ENCODE assay signal across 1 cellular context in genomic region chr15:74422723-74423442, GRCh38.
TF ChIP-seq lines count a peak whose summit lies in the region.

No MANE protein-coding gene starts in this region.

TF ChIP-seq in GM23338, 12 proteins besides CTCF, POLR2A, EP300 and RAD21 (continued from another document):
- TF ChIP-seq ZNF462 (CRISPR knock-in tag; IDR thresholded peaks at IDR 0.05) (no peak), ETS1 (IDR thresholded peaks at IDR 0.05) (no peak), EZH2 (IDR thresholded peaks at IDR 0.05; ENCODE audit: low read depth, unreplicated experiment) (no peak), STAT1 (IDR thresholded peaks at IDR 0.05; ENCODE audit: unreplicated experiment) (no peak), REST (IDR thresholded peaks at IDR 0.05; ENCODE audit: unreplicated experiment) (no peak), NANOG (IDR thresholded peaks at IDR 0.05; ENCODE audit: borderline replicate concordance) (no peak), EZH2phosphoT487 (IDR thresholded peaks at IDR 0.05; ENCODE audit: unreplicated experiment) (no peak), ZNF331 (CRISPR knock-in tag; IDR thresholded peaks at IDR 0.05; ENCODE audit: low read depth) (no peak)
